ENCODE assay signal across 8 cellular contexts in the genomic region with DNA sequence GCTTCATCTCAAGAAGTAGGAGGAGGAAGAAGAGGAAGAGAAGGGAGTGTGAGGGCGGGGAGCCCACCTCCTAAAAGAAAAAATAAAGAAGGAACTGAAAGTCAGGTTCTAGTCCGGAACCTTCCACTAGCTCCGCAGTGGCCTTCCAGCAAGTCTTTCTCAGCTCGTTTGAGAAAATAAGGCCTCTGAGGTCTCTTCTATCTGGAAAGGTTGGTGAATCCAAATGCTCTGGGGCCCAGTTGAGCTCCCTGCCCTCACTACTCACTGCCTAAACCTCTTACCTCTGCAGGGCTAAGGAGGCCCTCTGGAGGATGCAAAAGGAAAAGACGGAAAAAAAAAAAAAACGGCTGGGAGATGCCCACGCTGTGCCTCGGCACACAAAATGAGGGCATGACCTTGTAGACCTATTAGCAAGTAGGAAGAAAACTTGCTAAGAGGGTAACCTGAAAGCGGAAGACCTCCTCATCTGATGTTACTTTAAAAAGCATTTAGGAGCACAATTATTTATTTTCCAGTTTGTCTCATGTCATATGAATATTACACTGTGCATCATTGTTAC. TPM values are rescaled to one million over a fixed set of nuclear protein-coding genes. Genes with fewer than 3 reads are reported as not detected.
DNase-seq lines count a peak whose midpoint lies in the region; ATAC-seq and TF ChIP-seq lines count a peak whose summit lies in the region.

No MANE protein-coding gene starts in this region.

- H3K27me3 ChIP-seq in heart left ventricle = no peaks in the 10 kb centered on the region
- no peaks in the 10 kb centered on the region for H3K27me3 ChIP-seq in skeletal muscle satellite cell (ENCODE audit: control insufficient read depth, insufficient read depth, low read length)

- H3K36me3 ChIP-seq in heart left ventricle (no peaks in the 10 kb centered on the region), skeletal muscle satellite cell (ENCODE audit: insufficient read depth, low read length) (peaks cover 8% of the 10 kb centered on the region)

- H3K4me1 ChIP-seq in heart left ventricle (peaks cover 0 to 16% (median 0%) of the 10 kb centered on the region in 12 donors), skeletal muscle satellite cell (ENCODE audit: control insufficient read depth, insufficient read depth, low read length) (peaks cover 6% of the 10 kb centered on the region)

- H3K4me2 ChIP-seq in skeletal muscle satellite cell (ENCODE audit: low read length) = peak overlapping the region; percentile 32

- no peak for TF ChIP-seq POLR2A in heart left ventricle (IDR thresholded peaks at IDR 0.05)

- no peak overlapping the region for H3K27ac ChIP-seq in heart left ventricle

- WGBS in heart left ventricle, 4 donors = 31 to 39% (median 37%) methylated on average over 9 of the region's 9 CpGs

- H3K9ac ChIP-seq in skeletal muscle satellite cell (ENCODE audit: low read depth, low read length) = no peak overlapping the region

- peak; percentile 22 to 62 (median 42) for TF ChIP-seq CTCF in heart left ventricle (IDR thresholded peaks at IDR 0.05)

- ATAC-seq in heart left ventricle (peak; percentile 67 to 85 (median 79)), HG03039 (IDR thresholded peaks at IDR 0.05; ENCODE audit: unreplicated experiment) (no peak)

- DNase-seq in NCI-H2081 (lab: John Stamatoyannopoulos, UW) (peak; percentile 69 to 75), NCI-H2081 treated with DMSO at 0.1 percent for 48 hours (lab: John Stamatoyannopoulos, UW) (no peak), HK-2 (ENCODE audit: unreplicated experiment) (peak; percentile 28), OCI-M1 (lab: John Stamatoyannopoulos, UW) (peak; percentile 48), heart left ventricle (no peak)
- DNase-seq in activated effector memory CD4-positive, alpha-beta T cell treated with anti-CD3 and anti-CD28 coated beads, Interleukin-2, amount 50 U/mL, for 16 hours = peak; percentile 67

- intact Hi-C loops in heart left ventricle (cut with DNase I) = loop anchor here (5.0 to 10.0 kb wide), 3 partner anchors 259 to 587 kb away; no protein-coding TSS in a partner anchor

- H3K9me3 ChIP-seq in heart left ventricle (peaks cover 0 to 9% (median 0%) of the 10 kb centered on the region in 12 donors), skeletal muscle satellite cell (replicated peaks; ENCODE audit: low read length) (no peaks in the 10 kb centered on the region)

- no peak overlapping the region for H3K4me3 ChIP-seq in heart left ventricle
- H3K4me3 ChIP-seq in skeletal muscle satellite cell (ENCODE audit: low read length) = no peak overlapping the region

RNA-seq across cellular contexts. Expression of gene FBLN5, which starts 35.9 kb away (rescaled TPM):
- 100 to 1,000 TPM in 1 of 9 donors, 10 to 100 TPM in 8; 26.6 to 129 (median 40.3) TPM for total RNA-seq in heart left ventricle
- polyA plus RNA-seq in heart left ventricle = 10 to 100 TPM; 26.0 to 33.3 TPM
- total RNA-seq in skeletal muscle satellite cell (2012; rRNA removed) = 38.5 and 46.3 TPM in 2 replicates

RNA-seq across cellular contexts. Expression of gene TC2N, which starts 44.2 kb away (rescaled TPM):
- total RNA-seq in heart left ventricle = 10 to 100 TPM in 1 of 9 donors, 1 to 10 TPM in 8; 1.1 to 17.1 (median 3.2) TPM
- 1 to 10 TPM; 1.2 to 2.1 TPM for polyA plus RNA-seq in heart left ventricle
- 0.22 and 0.25 TPM in 2 replicates for total RNA-seq in skeletal muscle satellite cell (2012; rRNA removed)

Comparison
In these comparisons a context has a peak if more than half of its experiments do, and no peak if none do; other contexts are left out.
1. DNase-seq: peak in NCI-H2081 (2 of 2), HK-2 (single experiment), OCI-M1 (single experiment) and activated effector memory CD4-positive, alpha-beta T cell treated with anti-CD3 and anti-CD28 coated beads, Interleukin-2, amount 50 U/mL, for 16 hours (single experiment); none in NCI-H2081 treated with DMSO at 0.1 percent for 48 hours (single experiment) and heart left ventricle (0 of 5).